37 cellular contexts compared by ENCODE assay signal in genomic region chr14:92917956-92918355, GRCh38. TPM values are rescaled to one million over a fixed set of nuclear protein-coding genes. Genes with fewer than 3 reads are reported as not detected.
"Had no signal": no experiment of that assay in that cellular context is flagged by ENCODE, and none has a peak within 500 bp of the region (broad histone marks: within the 10 kb centered on the region; RNA-seq: fewer than 3 reads in every experiment).

No MANE protein-coding gene starts in this region.

- H3K9me3 Mint-ChIP-seq: activated CD4-positive, alpha-beta memory T cell treated with anti-CD3 and anti-CD28 coated beads, Interleukin-2, amount 10 ng/mL, durations not matched to agents 7 days and 5 days; activated CD4-positive, alpha-beta T cell treated with anti-CD3 and anti-CD28 coated beads, Interleukin-2, amount 10 ng/mL, durations not matched to agents 7 days and 5 days; activated naive CD4-positive, alpha-beta T cell treated with anti-CD3 and anti-CD28 coated beads, Interleukin-2, amount 10 ng/mL, durations not matched to agents 7 days and 5 days; activated naive CD4-positive, alpha-beta T cell treated with anti-CD3 and anti-CD28 coated beads, Interleukin-2, amount 50 U/mL, for 24 hours; activated naive CD8-positive, alpha-beta T cell treated with anti-CD3 and anti-CD28 coated beads, Interleukin-2, amount 50 U/mL, for 24 hours; activated T-cell treated with anti-CD3 and anti-CD28 coated beads, Interleukin-2, amount 50 U/mL, for 24 hours; activated T-helper 2 cell treated with anti-CD3 and anti-CD28 coated beads, Interferon-gamma antibody, Interleukin-2, Interleukin-4, amounts not matched to agents 10 μg/mL and 5 μg/mL and 100 μg/mL, durations not matched to agents 14 hours and 24 hours and 36 hours; T-helper 1 cell treated with Interleukin-12 subunit alpha and Interleukin-12 subunit beta and Interleukin-4 antibody, amounts not matched to agents 30 μg/mL and 1 μg/mL, for 36 hours; T-helper 2 cell treated with Interferon-gamma antibody and Interleukin-4, amounts not matched to agents 5 μg/mL and 100 μg/mL, for 36 hours had no signal

- H3K4me1 Mint-ChIP-seq: activated CD4-positive, alpha-beta T cell treated with anti-CD3 and anti-CD28 coated beads, Interleukin-2, amount 10 ng/mL, durations not matched to agents 7 days and 5 days had no signal

- ATAC-seq: activated CD4-positive, alpha-beta T cell treated with anti-CD3 and anti-CD28 coated beads for 36 hours; activated CD4-positive, CD25-positive, alpha-beta regulatory T cell treated with anti-CD3 and anti-CD28 coated beads, Interleukin-2, amount 50 U/mL, for 24 hours; activated CD8-positive, alpha-beta memory T cell treated with anti-CD3 and anti-CD28 coated beads, Interleukin-2, amount 10 ng/mL, durations not matched to agents 7 days and 5 days; activated CD8-positive, alpha-beta T cell treated with anti-CD3 and anti-CD28 coated beads, Interleukin-2, amount 10 ng/mL, durations not matched to agents 7 days and 5 days; activated naive CD8-positive, alpha-beta T cell treated with anti-CD3 and anti-CD28 coated beads, Interleukin-2, amount 50 U/mL, for 24 hours; WTC11 had no signal

- H3K27ac Mint-ChIP-seq: activated CD4-positive, alpha-beta memory T cell treated with anti-CD3 and anti-CD28 coated beads, Interleukin-2, amount 10 ng/mL, durations not matched to agents 7 days and 5 days; activated CD4-positive, alpha-beta T cell treated with anti-CD3 and anti-CD28 coated beads for 36 hours; activated CD4-positive, alpha-beta T cell treated with anti-CD3 and anti-CD28 coated beads, Interleukin-2, amount 10 ng/mL, durations not matched to agents 7 days and 5 days; activated CD8-positive, alpha-beta memory T cell treated with anti-CD3 and anti-CD28 coated beads, Interleukin-2, amount 10 ng/mL, durations not matched to agents 7 days and 5 days; activated CD8-positive, alpha-beta T cell treated with anti-CD3 and anti-CD28 coated beads, Interleukin-2, amount 10 ng/mL, durations not matched to agents 7 days and 5 days; activated naive CD4-positive, alpha-beta T cell treated with anti-CD3 and anti-CD28 coated beads, Interleukin-2, amount 10 ng/mL, durations not matched to agents 7 days and 5 days; activated naive CD4-positive, alpha-beta T cell treated with anti-CD3 and anti-CD28 coated beads, Interleukin-2, amount 50 U/mL, for 24 hours; activated naive CD8-positive, alpha-beta T cell; activated naive CD8-positive, alpha-beta T cell treated with anti-CD3 and anti-CD28 coated beads, Interleukin-2, amount 10 ng/mL, durations not matched to agents 7 days and 5 days; activated naive CD8-positive, alpha-beta T cell treated with anti-CD3 and anti-CD28 coated beads, Interleukin-2, amount 50 U/mL, for 24 hours; activated T-cell treated with anti-CD3 and anti-CD28 coated beads, Interleukin-2, amount 50 U/mL, for 24 hours; activated T-helper 2 cell treated with anti-CD3 and anti-CD28 coated beads, Interferon-gamma antibody, Interleukin-2, Interleukin-4, amounts not matched to agents 10 μg/mL and 5 μg/mL and 100 μg/mL, durations not matched to agents 14 hours and 24 hours and 36 hours; T-helper 1 cell treated with Interleukin-12 subunit alpha and Interleukin-12 subunit beta and Interleukin-4 antibody, amounts not matched to agents 30 μg/mL and 1 μg/mL, for 36 hours; T-helper 2 cell treated with Interferon-gamma antibody and Interleukin-4, amounts not matched to agents 5 μg/mL and 100 μg/mL, for 36 hours; WTC11 had no signal

- H3K4me3 Mint-ChIP-seq: activated CD4-positive, alpha-beta memory T cell treated with anti-CD3 and anti-CD28 coated beads, Interleukin-2, amount 10 ng/mL, durations not matched to agents 7 days and 5 days; activated CD4-positive, alpha-beta T cell treated with anti-CD3 and anti-CD28 coated beads for 36 hours; activated CD4-positive, alpha-beta T cell treated with anti-CD3 and anti-CD28 coated beads, Interleukin-2, amount 10 ng/mL, durations not matched to agents 7 days and 5 days; activated CD8-positive, alpha-beta memory T cell treated with anti-CD3 and anti-CD28 coated beads, Interleukin-2, amount 10 ng/mL, durations not matched to agents 7 days and 5 days; activated CD8-positive, alpha-beta T cell treated with anti-CD3 and anti-CD28 coated beads, Interleukin-2, amount 10 ng/mL, durations not matched to agents 7 days and 5 days; activated naive CD4-positive, alpha-beta T cell treated with anti-CD3 and anti-CD28 coated beads, Interleukin-2, amount 10 ng/mL, durations not matched to agents 7 days and 5 days; activated naive CD4-positive, alpha-beta T cell treated with anti-CD3 and anti-CD28 coated beads, Interleukin-2, amount 50 U/mL, for 24 hours; activated naive CD8-positive, alpha-beta T cell; activated naive CD8-positive, alpha-beta T cell treated with anti-CD3 and anti-CD28 coated beads, Interleukin-2, amount 10 ng/mL, durations not matched to agents 7 days and 5 days; activated naive CD8-positive, alpha-beta T cell treated with anti-CD3 and anti-CD28 coated beads, Interleukin-2, amount 50 U/mL, for 24 hours; activated T-cell treated with anti-CD3 and anti-CD28 coated beads, Interleukin-2, amount 50 U/mL, for 24 hours; brain; T-helper 1 cell treated with Interleukin-12 subunit alpha and Interleukin-12 subunit beta and Interleukin-4 antibody, amounts not matched to agents 30 μg/mL and 1 μg/mL, for 36 hours; T-helper 2 cell treated with Interferon-gamma antibody and Interleukin-4, amounts not matched to agents 5 μg/mL and 100 μg/mL, for 36 hours; WTC11 had no signal

- H3K4me3 ChIP-seq: ascending aorta, breast epithelium had no signal

- DNase-seq: activated CD4-positive, alpha-beta memory T cell treated with anti-CD3 and anti-CD28 coated beads, Interleukin-2, amount 10 ng/mL, durations not matched to agents 7 days and 5 days; activated CD4-positive, alpha-beta T cell treated with anti-CD3 and anti-CD28 coated beads for 1 hour; activated CD4-positive, alpha-beta T cell treated with anti-CD3 and anti-CD28 coated beads for 36 hours; activated CD4-positive, alpha-beta T cell treated with anti-CD3 and anti-CD28 coated beads for 48 hours; activated CD4-positive, alpha-beta T cell treated with anti-CD3 and anti-CD28 coated beads, Interleukin-2, amount 10 ng/mL, durations not matched to agents 7 days and 5 days; activated CD4-positive, alpha-beta T cell treated with anti-CD3 and anti-CD28 coated beads, Interleukin-2, amount 50 U/mL, for 48 hours; activated CD4-positive, CD25-positive, alpha-beta regulatory T cell; activated CD8-positive, alpha-beta memory T cell treated with anti-CD3 and anti-CD28 coated beads for 24 hours; activated CD8-positive, alpha-beta memory T cell treated with anti-CD3 and anti-CD28 coated beads, Interleukin-2, amount 10 ng/mL, durations not matched to agents 7 days and 5 days; activated CD8-positive, alpha-beta memory T cell treated with anti-CD3 and anti-CD28 coated beads, Interleukin-2, amount 50 U/mL, for 48 hours; activated CD8-positive, alpha-beta T cell treated with anti-CD3 and anti-CD28 coated beads, Interleukin-2, amount 10 ng/mL, durations not matched to agents 7 days and 5 days; activated effector memory CD4-positive, alpha-beta T cell treated with Interleukin-2 at 50 U/mL for 16 hours; activated gamma-delta T cell; activated naive CD4-positive, alpha-beta T cell treated with anti-CD3 and anti-CD28 coated beads, Interleukin-2, amount 10 ng/mL, durations not matched to agents 7 days and 5 days; activated naive CD4-positive, alpha-beta T cell treated with Interleukin-2 at 50 U/mL for 16 hours; activated naive CD8-positive, alpha-beta T cell treated with anti-CD3 and anti-CD28 coated beads, Interleukin-2, amount 10 ng/mL, durations not matched to agents 7 days and 5 days; activated naive CD8-positive, alpha-beta T cell treated with anti-CD3 and anti-CD28 coated beads, Interleukin-2, amount 50 U/mL, for 24 hours; activated T-cell treated with anti-CD3 and anti-CD28 coated beads, Interleukin-2, amount 50 U/mL, for 24 hours; activated T-cell treated with anti-CD3 and anti-CD28 coated beads, Interleukin-2, amount 50 U/mL, for 48 hours; amygdala; anterior cingulate cortex; central memory CD4-positive, alpha-beta T cell; T-helper 1 cell; T-helper 2 cell; T-helper 9 cell; WERI-Rb-1 had no signal

- H3K27ac ChIP-seq: ascending aorta, breast epithelium, WERI-Rb-1 had no signal

- H3K36me3 Mint-ChIP-seq: activated CD8-positive, alpha-beta memory T cell treated with anti-CD3 and anti-CD28 coated beads, Interleukin-2, amount 10 ng/mL, durations not matched to agents 7 days and 5 days; activated naive CD4-positive, alpha-beta T cell treated with anti-CD3 and anti-CD28 coated beads, Interleukin-2, amount 10 ng/mL, durations not matched to agents 7 days and 5 days; activated naive CD8-positive, alpha-beta T cell; activated naive CD8-positive, alpha-beta T cell treated with anti-CD3 and anti-CD28 coated beads, Interleukin-2, amount 10 ng/mL, durations not matched to agents 7 days and 5 days; brain; WTC11 had no signal

RNA-seq across cellular contexts. Expression of gene CHGA, which starts 5.0 kb away (rescaled TPM):
- total RNA-seq: activated CD4-positive, alpha-beta memory T cell treated with anti-CD3 and anti-CD28 coated beads, Interleukin-2, amount 10 ng/mL, durations not matched to agents 7 days and 5 days; activated CD4-positive, alpha-beta T cell treated with anti-CD3 and anti-CD28 coated beads for 36 hours; activated CD4-positive, alpha-beta T cell treated with anti-CD3 and anti-CD28 coated beads, Interleukin-2, amount 10 ng/mL, durations not matched to agents 7 days and 5 days; activated CD8-positive, alpha-beta memory T cell treated with anti-CD3 and anti-CD28 coated beads, Interleukin-2, amount 10 ng/mL, durations not matched to agents 7 days and 5 days; activated CD8-positive, alpha-beta T cell treated with anti-CD3 and anti-CD28 coated beads, Interleukin-2, amount 10 ng/mL, durations not matched to agents 7 days and 5 days; activated naive CD8-positive, alpha-beta T cell treated with anti-CD3 and anti-CD28 coated beads, Interleukin-2, amount 10 ng/mL, durations not matched to agents 7 days and 5 days; activated T-helper 2 cell treated with anti-CD3 and anti-CD28 coated beads, Interferon-gamma antibody, Interleukin-2, Interleukin-4, amounts not matched to agents 10 μg/mL and 5 μg/mL and 100 μg/mL, durations not matched to agents 14 hours and 24 hours and 36 hours; cardiac septum had no signal
